ENCODE assay signal across 23 cellular contexts in genomic region chr18:51273435-51273834, GRCh38.
DNase-seq lines count a peak whose midpoint lies in the region; ATAC-seq, FAIRE-seq and TF ChIP-seq lines count a peak whose summit lies in the region.
"Had no signal": no experiment of that assay in that cellular context is flagged by ENCODE, and none has a peak within 500 bp of the region (broad histone marks: within the 10 kb centered on the region; RNA-seq: fewer than 3 reads in every experiment).

No MANE protein-coding gene starts in this region.

- no peak for TF ChIP-seq EP300 in K562 (IDR thresholded peaks at IDR 0.05; ENCODE audit: low read length)

- H2AFZ ChIP-seq in K562 (ENCODE audit: low read depth, low read length) = no peak overlapping the region
- H2AFZ ChIP-seq: PC-9 had no signal

- no peaks in the 10 kb centered on the region for H3K79me2 ChIP-seq in K562 (ENCODE audit: control insufficient read depth, insufficient read depth, low read length)

- no TSS peak for BruUV-seq in K562 (replicated peaks; lab: Mats Ljungman, UMichigan)

- no peaks in the 10 kb centered on the region for H3K36me3 Mint-ChIP-seq in nephron progenitor cell (ENCODE audit: low read depth)
- H3K36me3 Mint-ChIP-seq: CD14-positive monocyte had no signal

- no peak for FAIRE-seq in K562 (lab: Jason Lieb, UNC)
- FAIRE-seq: GM19239, H1 had no signal

- H4K20me1 ChIP-seq in K562 (replicated peaks; ENCODE audit: control insufficient read depth, insufficient read depth, low read length) = no peaks in the 10 kb centered on the region

- in situ Hi-C loops in K562 (cut with MboI) = no loop called here

- peak; percentile 15 for DNase-seq in DMS 273 (lab: John Stamatoyannopoulos, UW; ENCODE audit: unreplicated experiment)
- no peak for DNase-seq in DMS 273 treated with DMSO at 0.1 percent for 48 hours (lab: John Stamatoyannopoulos, UW)
- peak; percentile 64 for DNase-seq in NCI-H82 treated with DMSO at 0.1 percent for 48 hours (lab: John Stamatoyannopoulos, UW; ENCODE audit: unreplicated experiment)
- no peak for DNase-seq in K562 (ENCODE audit: extremely low read depth in 1 of 4, low spot score in 3 of 4)
- DNase-seq in nephron progenitor cell = no peak
- no peak for DNase-seq in left lung
- DNase-seq: DMS153, GDM1, IMR-90, Kasumi-1, MM.1S, NCI-H1092 treated with DMSO at 0.1 percent for 48 hours, NCI-H146, NCI-H2029 treated with DMSO at 0.1 percent for 48 hours, NCI-H510A, PC-9, SJCRH30 had no signal

- H3K4me3 Mint-ChIP-seq in nephron progenitor cell = no peak overlapping the region
- H3K4me3 Mint-ChIP-seq: CD14-positive monocyte had no signal

- H3K9me3 ChIP-seq in K562 (replicated peaks; ENCODE audit: control insufficient read depth, insufficient read depth, low read depth, low read length) = no peaks in the 10 kb centered on the region
- no peaks in the 10 kb centered on the region for H3K9me3 ChIP-seq in left lung
- H3K9me3 ChIP-seq: SJCRH30 had no signal

- peaks cover 8% of the 10 kb centered on the region for H3K27me3 Mint-ChIP-seq in nephron progenitor cell (ENCODE audit: low read depth, poor library complexity)

- no peaks in the 10 kb centered on the region for H3K9me3 Mint-ChIP-seq in nephron progenitor cell

- POLR2A ChIA-PET in K562 (lab: Yijun Ruan, JAX) = no interaction called here

- H3K9ac ChIP-seq in K562 (ENCODE audit: insufficient read depth in 1 of 2, low read depth in 2 of 2, low read length in 2 of 2) = no peak overlapping the region

- no peak overlapping the region for H3K4me2 ChIP-seq in K562 (ENCODE audit: insufficient read depth, low read length)
- H3K4me2 ChIP-seq: PC-9 had no signal

- TF ChIP-seq POLR2A in K562 (conservative IDR thresholded peaks at IDR 0.05) = no peak

- H3K27me3 ChIP-seq in K562 (ENCODE audit: control insufficient read depth in 2 of 2, insufficient read depth in 2 of 2, low read length in 2 of 2) (no peaks in the 10 kb centered on the region; a peak in 1 of 5 replicates), left lung (no peaks in the 10 kb centered on the region)
- H3K27me3 ChIP-seq: SJCRH30 had no signal

- peaks cover 4% of the 10 kb centered on the region for H3K4me1 Mint-ChIP-seq in nephron progenitor cell
- H3K4me1 Mint-ChIP-seq: CD14-positive monocyte had no signal

- intact Hi-C loops in K562 (cut with micrococcal nuclease) (loop anchor here (10.0 kb wide), 1 partner anchor 101 kb away; no protein-coding TSS in a partner anchor), left lung (cut with DNase I) (no loop called here)

- TF ChIP-seq CTCF in K562 (IDR thresholded peaks at IDR 0.05 in 2 of 3, conservative IDR thresholded peaks at IDR 0.05 in 1 of 3; ENCODE audit: insufficient read depth in 2 of 3, low read depth in 1 of 3, low read length in 3 of 3) = no peak
- no peak for TF ChIP-seq CTCF in nephron progenitor cell (IDR thresholded peaks at IDR 0.05)
- TF ChIP-seq CTCF in left lung (IDR thresholded peaks at IDR 0.05) = no peak

- H3K27ac ChIP-seq in K562 (ENCODE audit: extremely low read depth, low read depth, low read length) = no peak overlapping the region
- no peak overlapping the region for H3K27ac ChIP-seq in left lung
- H3K27ac ChIP-seq: 22Rv1, PC-9, SJCRH30 had no signal

- ATAC-seq in K562 (no peak), HG02938 (IDR thresholded peaks at IDR 0.05; ENCODE audit: unreplicated experiment) (no peak), left lung (no peak), GM21825 (IDR thresholded peaks at IDR 0.05; ENCODE audit: unreplicated experiment) (no peak)

- H3K36me3 ChIP-seq in K562 (ENCODE audit: control insufficient read depth, insufficient read depth, low read length) (no peaks in the 10 kb centered on the region), left lung (no peaks in the 10 kb centered on the region)
- H3K36me3 ChIP-seq: SJCRH30 had no signal

- CTCF ChIA-PET in K562 (lab: Yijun Ruan, JAX; ENCODE audit: low intra/inter-chr PET ratio) = no interaction called here

- TF ChIP-seq RAD21 in K562 (CRISPR knock-in tag; conservative IDR thresholded peaks at IDR 0.05 in 1 of 2, IDR thresholded peaks at IDR 0.05 in 1 of 2) = no peak

- no peaks in the 10 kb centered on the region for H3K9me1 ChIP-seq in K562 (ENCODE audit: control insufficient read depth, insufficient read depth, low read length)

- H3K4me1 ChIP-seq in K562 (replicated peaks in 1 of 2; ENCODE audit: control insufficient read depth in 2 of 2, insufficient read depth in 2 of 2, low read length in 2 of 2) = no peaks in the 10 kb centered on the region; a peak in 1 of 5 replicates
- no peaks in the 10 kb centered on the region for H3K4me1 ChIP-seq in left lung

- H3K4me3 ChIP-seq in K562 (no peak overlapping the region), left lung (no peak overlapping the region)
- H3K4me3 ChIP-seq: PC-9, SJCRH30 had no signal

- H3K27ac Mint-ChIP-seq in nephron progenitor cell = peak overlapping the region; percentile 11
- H3K27ac Mint-ChIP-seq: CD14-positive monocyte had no signal

TF ChIP-seq in K562, 482 proteins besides CTCF, POLR2A, EP300 and RAD21:
- no peak for TF ChIP-seq ZNF184 (CRISPR knock-in tag; IDR thresholded peaks at IDR 0.05)
- TF ChIP-seq ZNF766 (CRISPR knock-in tag; conservative IDR thresholded peaks at IDR 0.05) = peak; percentile 89

Comparison
In these comparisons a context has a peak if more than half of its experiments do, and no peak if none do; other contexts are left out.
1. DNase-seq: peak in DMS 273 (single experiment) and NCI-H82 treated with DMSO at 0.1 percent for 48 hours (single experiment); none in DMS 273 treated with DMSO at 0.1 percent for 48 hours (single experiment), K562 (0 of 4), nephron progenitor cell (single experiment) and left lung (0 of 2).